In the genomic region with DNA sequence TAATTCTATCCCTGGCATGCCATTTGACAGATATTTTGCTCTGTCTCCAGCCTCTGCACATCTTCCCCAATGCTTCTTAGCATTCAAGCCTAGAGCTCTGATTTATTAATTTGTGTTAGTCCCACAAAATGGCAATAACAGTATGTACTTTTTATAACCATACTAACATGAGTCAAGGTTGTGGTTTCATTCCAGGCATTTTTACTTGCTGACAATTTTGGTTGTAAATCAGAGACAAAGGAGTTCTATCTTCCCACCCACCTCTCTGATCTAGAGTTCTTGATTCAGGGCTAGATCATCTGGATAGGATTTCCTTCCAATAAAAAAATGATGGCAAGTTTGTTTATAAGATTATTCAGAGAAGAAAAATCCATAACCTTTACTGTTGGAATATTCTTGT, we compare ENCODE assay signal across 18 cellular contexts. TPM values are rescaled to one million over a fixed set of nuclear protein-coding genes. Genes with fewer than 3 reads are reported as not detected.
DNase-seq lines count a peak whose midpoint lies in the region; ATAC-seq, FAIRE-seq and TF ChIP-seq lines count a peak whose summit lies in the region.
"Had no signal": no experiment of that assay in that cellular context is flagged by ENCODE, and none has a peak within 500 bp of the region (broad histone marks: within the 10 kb centered on the region; RNA-seq: fewer than 3 reads in every experiment).

No MANE protein-coding gene starts in this region.

- in situ Hi-C loops in astrocyte of the spinal cord (cut with HindIII; ENCODE audit: low sequenced_read_pairs) = no loop called here

- no peak overlapping the region for H3K4me3 ChIP-seq in astrocyte of the spinal cord (ENCODE audit: low read depth, low read length)
- peak overlapping the region in 1 of 3 experiments; percentile 5 for H3K4me3 ChIP-seq in keratinocyte (ENCODE audit: control insufficient read depth in 2 of 3, extremely low read depth in 1 of 3, insufficient read depth in 2 of 3, low read depth in 1 of 3, low read length in 3 of 3)
- H3K4me3 ChIP-seq in CD8-positive, alpha-beta T cell (ENCODE audit: low read depth, low read length) = no peak overlapping the region
- H3K4me3 ChIP-seq: BLaER1 treated with 17β-estradiol and CSF1 and Interleukin-3, amounts not matched to agents 10 nM and 100 nM; K562; left ventricle myocardium inferior; upper lobe of right lung had no signal

- intact Hi-C loops in CD8-positive, alpha-beta T cell (cut with DNase I, micrococcal nuclease) = no loop called here

- no peaks in the 10 kb centered on the region for H4K20me1 ChIP-seq in keratinocyte (ENCODE audit: control insufficient read depth, extremely low read depth, insufficient read depth, low read length)
- H4K20me1 ChIP-seq: BLaER1 treated with 17β-estradiol and CSF1 and Interleukin-3, amounts not matched to agents 10 nM and 100 nM had no signal

- FAIRE-seq in HTR-8/SVneo (lab: Jason Lieb, UNC) = no peak
- FAIRE-seq in keratinocyte (lab: Jason Lieb, UNC) = peak; percentile 60
- FAIRE-seq: G401.6, K562 had no signal

- peak overlapping the region; percentile 28 for H3K27ac ChIP-seq in keratinocyte (ENCODE audit: control insufficient read depth, insufficient read depth, low read length)
- H3K27ac ChIP-seq in CD8-positive, alpha-beta T cell (ENCODE audit: low read depth, low read length) = no peak overlapping the region
- H3K27ac ChIP-seq: BLaER1 treated with 17β-estradiol and CSF1 and Interleukin-3, amounts not matched to agents 10 nM and 100 nM; left ventricle myocardium inferior; upper lobe of right lung had no signal

- no peaks in the 10 kb centered on the region for H3K36me3 Mint-ChIP-seq in CD8-positive, alpha-beta T cell

- H3K9ac ChIP-seq in keratinocyte (ENCODE audit: control insufficient read depth, extremely low read depth, insufficient read depth, low read length) = no peak overlapping the region
- H3K9ac ChIP-seq: BLaER1 treated with 17β-estradiol and CSF1 and Interleukin-3, amounts not matched to agents 10 nM and 100 nM had no signal

- no peak for ATAC-seq in CD8-positive, alpha-beta T cell
- ATAC-seq in GM18868 (IDR thresholded peaks at IDR 0.05; ENCODE audit: unreplicated experiment) = no peak
- no peak for ATAC-seq in GM21737 (IDR thresholded peaks at IDR 0.05; ENCODE audit: unreplicated experiment)
- ATAC-seq: K562, upper lobe of right lung had no signal

- H3K4me1 Mint-ChIP-seq in CD8-positive, alpha-beta T cell (ENCODE audit: low read depth) = no peaks in the 10 kb centered on the region

- H3K79me2 ChIP-seq in keratinocyte (ENCODE audit: control insufficient read depth, insufficient read depth, low read length) = no peaks in the 10 kb centered on the region

- dilution Hi-C loops in keratinocyte (cut with MboI; ENCODE audit: extremely low pct_ligation_motif_present, low sequenced_read_pairs) = loop anchor here (25.0 kb wide), 1 partner anchor 167 kb away; the partner anchor contains the start of gene HOXC13

- POLR2A ChIA-PET in CD8-positive, alpha-beta T cell (lab: Charles Lee) = no interaction called here

- no peaks in the 10 kb centered on the region for H3K9me1 ChIP-seq in keratinocyte (ENCODE audit: control insufficient read depth, extremely low read depth, insufficient read depth, low read length)

- CTCF ChIA-PET in CD8-positive, alpha-beta T cell (lab: Charles Lee) = interaction anchor here (1.7 kb wide), 1 partner anchor 23 kb away, joined by 5 read pairs; no protein-coding TSS in a partner anchor

- no peaks in the 10 kb centered on the region for H3K9me3 Mint-ChIP-seq in CD8-positive, alpha-beta T cell

- DNase-seq in AG08396 (ENCODE audit: low spot score) = peak; percentile 58
- peak; percentile 75 for DNase-seq in HTR-8/SVneo (ENCODE audit: insufficient read length, low spot score)
- DNase-seq in astrocyte of the spinal cord (ENCODE audit: low read depth, low spot score) = peak; percentile 90
- DNase-seq in keratinocyte (ENCODE audit: low read depth, low spot score) = peak; percentile 79
- DNase-seq in CD8-positive, alpha-beta T cell = no peak
- DNase-seq in MV-4-11 (lab: John Stamatoyannopoulos, UW) = no peak
- DNase-seq: activated CD4-positive, alpha-beta T cell treated with anti-CD3 and anti-CD28 coated beads, Interleukin-2, amount 50 U/mL, for 4 hours; activated gamma-delta T cell treated with Interleukin-2 at 50 U/mL for 16 hours; glutamatergic neuron; left ventricle myocardium inferior; upper lobe of right lung had no signal

- no peaks in the 10 kb centered on the region for H3K9me3 ChIP-seq in keratinocyte (ENCODE audit: control insufficient read depth, low read depth, low read length)
- H3K9me3 ChIP-seq in CD8-positive, alpha-beta T cell (ENCODE audit: low read length) = no peaks in the 10 kb centered on the region
- H3K9me3 ChIP-seq: BLaER1 treated with 17β-estradiol and CSF1 and Interleukin-3, amounts not matched to agents 10 nM and 100 nM; left ventricle myocardium inferior; upper lobe of right lung had no signal

- H2AFZ ChIP-seq in keratinocyte (ENCODE audit: control insufficient read depth, low read length) = no peak overlapping the region

- H3K4me3 Mint-ChIP-seq in CD8-positive, alpha-beta T cell = no peak overlapping the region

- H3K27ac Mint-ChIP-seq in CD8-positive, alpha-beta T cell = no peak overlapping the region

- peaks cover 25% of the 10 kb centered on the region for H3K4me1 ChIP-seq in keratinocyte (ENCODE audit: control insufficient read depth, extremely low read depth, insufficient read depth, low read length)
- H3K4me1 ChIP-seq in CD8-positive, alpha-beta T cell (ENCODE audit: insufficient read depth, low read length) = no peaks in the 10 kb centered on the region
- H3K4me1 ChIP-seq: BLaER1 treated with 17β-estradiol and CSF1 and Interleukin-3, amounts not matched to agents 10 nM and 100 nM; left ventricle myocardium inferior; upper lobe of right lung had no signal

- H3K4me2 ChIP-seq in keratinocyte (ENCODE audit: control insufficient read depth, extremely low read depth, insufficient read depth, low read depth, low read length) = peak overlapping the region; percentile 75
- H3K4me2 ChIP-seq: BLaER1 treated with 17β-estradiol and CSF1 and Interleukin-3, amounts not matched to agents 10 nM and 100 nM had no signal

- no peaks in the 10 kb centered on the region for H3K36me3 ChIP-seq in keratinocyte (ENCODE audit: control insufficient read depth in 2 of 2, extremely low read depth in 1 of 2, insufficient read depth in 2 of 2, low read length in 2 of 2)
- H3K36me3 ChIP-seq in CD8-positive, alpha-beta T cell (ENCODE audit: insufficient read depth, low read length) = no peaks in the 10 kb centered on the region
- H3K36me3 ChIP-seq: BLaER1 treated with 17β-estradiol and CSF1 and Interleukin-3, amounts not matched to agents 10 nM and 100 nM; left ventricle myocardium inferior; upper lobe of right lung had no signal

- TF ChIP-seq CTCF in astrocyte of the spinal cord (IDR thresholded peaks at IDR 0.05; ENCODE audit: low read depth, low read length) = no peak
- no peak for TF ChIP-seq CTCF in keratinocyte (optimal IDR thresholded peaks at IDR 0.05 in 1 of 3, IDR thresholded peaks at IDR 0.05 in 1 of 3, conservative IDR thresholded peaks at IDR 0.05 in 1 of 3; ENCODE audit: extremely low read depth in 1 of 3, insufficient read depth in 2 of 3, low read length in 3 of 3)
- no peak for TF ChIP-seq CTCF in CD8-positive, alpha-beta T cell (IDR thresholded peaks at IDR 0.05)

- H3K27me3 ChIP-seq in keratinocyte (ENCODE audit: control insufficient read depth, extremely low read depth, insufficient read depth, low read length) = no peaks in the 10 kb centered on the region
- H3K27me3 ChIP-seq in CD8-positive, alpha-beta T cell (ENCODE audit: insufficient read depth, low read length) = peaks cover 3% of the 10 kb centered on the region
- H3K27me3 ChIP-seq: BLaER1 treated with 17β-estradiol and CSF1 and Interleukin-3, amounts not matched to agents 10 nM and 100 nM had no signal

- peaks cover 46% of the 10 kb centered on the region for H3K27me3 Mint-ChIP-seq in CD8-positive, alpha-beta T cell (ENCODE audit: low read depth)

RNA-seq across cellular contexts. Expression of gene CISTR, which starts 18.5 kb away (rescaled TPM):
- not detected in 3 replicates for polyA plus RNA-seq in keratinocyte
- polyA plus RNA-seq in keratinocyte (2011; ENCODE audit: low read depth) = not detected
- polyA plus RNA-seq in keratinocyte (2011; cell fraction: cytosol; rRNA removed) = not detected in 2 replicates
- not detected in 2 replicates for polyA plus RNA-seq in keratinocyte (2011; cell fraction: nucleus; rRNA removed)
- polyA plus RNA-seq in keratinocyte (2012; ENCODE audit: low replicate concordance) = not detected in 2 replicates
- not detected in 3 replicates for polyA minus RNA-seq in keratinocyte
- not detected for polyA minus RNA-seq in keratinocyte (2011; cell fraction: cytosol; rRNA and poly(A)+ RNA removed)
- not detected in 2 replicates for polyA minus RNA-seq in keratinocyte (2011; cell fraction: nucleus; rRNA and poly(A)+ RNA removed)
- not detected for total RNA-seq in CD8-positive, alpha-beta T cell
- total RNA-seq: chondrocyte; K562; T-helper 2 cell treated with Interferon-gamma antibody and Interleukin-4, amounts not matched to agents 100 ng/mL and 5 ng/mL, for 36 hours; upper lobe of right lung had no signal
- polyA plus RNA-seq: K562 had no signal

RNA-seq across cellular contexts. Expression of gene CALCOCO1, which starts 43.0 kb away (rescaled TPM):
- 51.8 to 142 TPM (median 67.3 TPM) in 3 replicates for polyA plus RNA-seq in keratinocyte
- 76.8 TPM for polyA plus RNA-seq in keratinocyte (2011; ENCODE audit: low read depth)
- polyA plus RNA-seq in keratinocyte (2011; cell fraction: cytosol; rRNA removed) = 62.3 and 80.9 TPM in 2 replicates
- polyA plus RNA-seq in keratinocyte (2011; cell fraction: nucleus; rRNA removed) = 258 and 301 TPM in 2 replicates
- polyA plus RNA-seq in keratinocyte (2012; ENCODE audit: low replicate concordance) = 39.2 and 84.4 TPM in 2 replicates
- 73.5 to 96.9 TPM (median 75.4 TPM) in 3 replicates for polyA minus RNA-seq in keratinocyte
- polyA minus RNA-seq in keratinocyte (2011; cell fraction: cytosol; rRNA and poly(A)+ RNA removed) = 25.3 TPM
- polyA minus RNA-seq in keratinocyte (2011; cell fraction: nucleus; rRNA and poly(A)+ RNA removed) = 52.4 and 69.3 TPM in 2 replicates
- 10 to 100 TPM; 49.2 to 49.5 TPM for total RNA-seq in CD8-positive, alpha-beta T cell

Comparison
In these comparisons a context has a peak if more than half of its experiments do, and no peak if none do; other contexts are left out.
1. DNase-seq: peak in AG08396 (single experiment), HTR-8/SVneo (single experiment), astrocyte of the spinal cord (single experiment) and keratinocyte (single experiment); none in CD8-positive, alpha-beta T cell (0 of 7) and MV-4-11 (single experiment).